Comparison of ENCODE assay signal across 11 cellular contexts in genomic region chr5:124411089-124411488, GRCh38.
DNase-seq lines count a peak whose midpoint lies in the region; ATAC-seq and TF ChIP-seq lines count a peak whose summit lies in the region.
"Had no signal": no experiment of that assay in that cellular context is flagged by ENCODE, and none has a peak within 500 bp of the region (broad histone marks: within the 10 kb centered on the region; RNA-seq: fewer than 3 reads in every experiment).

No MANE protein-coding gene starts in this region.

- no peak overlapping the region for H3K9ac ChIP-seq in Karpas-422 (ENCODE audit: low read length)

- DNase-seq in GM12865 (ENCODE audit: low read depth), result peak; percentile 50
- DNase-seq in Karpas-422, result peak; percentile 57
- peak; percentile 22 for DNase-seq in fibroblast of gingiva (ENCODE audit: low read depth)
- DNase-seq in hippocampal formation (lab: John Stamatoyannopoulos, UW), result no peak
- no peak for DNase-seq in left lobe of liver (ENCODE audit: low spot score)
- no peak for DNase-seq in AG20443 (ENCODE audit: low spot score)
- DNase-seq in GF-D8 (lab: John Stamatoyannopoulos, UW), result no peak
- DNase-seq: activated T-cell treated with anti-CD3 and anti-CD28 coated beads, Interleukin-2, amount 50 U/mL, for 4 hours; CD8-positive, alpha-beta T cell; NCI-H446 had no signal

- no peaks in the 10 kb centered on the region for H3K79me2 ChIP-seq in Karpas-422 (ENCODE audit: low read length)

- peak overlapping the region; percentile 42; the same call in 1 of the 2 replicates for H3K27ac ChIP-seq in Karpas-422 (ENCODE audit: low read length)

- H3K27me3 ChIP-seq in Karpas-422 (ENCODE audit: low read length), result no peaks in the 10 kb centered on the region

- no peak overlapping the region for H3K4me3 ChIP-seq in GM12865 (ENCODE audit: low read depth, low read length)
- H3K4me3 ChIP-seq in Karpas-422 (ENCODE audit: low read length), result peak overlapping the region; percentile 38; the same call in 1 of the 2 replicates

- H4K20me1 ChIP-seq in Karpas-422 (ENCODE audit: insufficient read depth, low read depth, low read length), result no peaks in the 10 kb centered on the region

- peaks cover 21% of the 10 kb centered on the region for H3K4me1 ChIP-seq in Karpas-422 (ENCODE audit: low read length)

- H2AFZ ChIP-seq in Karpas-422 (ENCODE audit: low read length), result no peak overlapping the region

- H3K4me2 ChIP-seq in Karpas-422 (ENCODE audit: low read depth, low read length, poor library complexity, severe bottlenecking), result peak overlapping the region; percentile 44

- no peaks in the 10 kb centered on the region for H3K9me2 ChIP-seq in Karpas-422 (replicated peaks; ENCODE audit: insufficient read depth, low read length)

- H3K9me3 ChIP-seq in Karpas-422 (ENCODE audit: low read length), result no peaks in the 10 kb centered on the region

- TF ChIP-seq CTCF in GM12865 (IDR thresholded peaks at IDR 0.05; ENCODE audit: insufficient read depth, low read depth, low read length, missing control alignments), result no peak

- H3K36me3 ChIP-seq in Karpas-422 (ENCODE audit: insufficient read depth, low read length), result no peaks in the 10 kb centered on the region

- ATAC-seq in GM21390 (IDR thresholded peaks at IDR 0.05; ENCODE audit: unreplicated experiment) (peak; percentile 38), left lobe of liver (no peak)
- ATAC-seq: activated T-cell treated with anti-CD3 and anti-CD28 coated beads, Interleukin-2, amount 50 U/mL, for 4 hours; CD8-positive, alpha-beta T cell had no signal

Comparison
In these comparisons a context has a peak if more than half of its experiments do, and no peak if none do; other contexts are left out.
1. DNase-seq: peak in GM12865 (single experiment), Karpas-422 (single experiment) and fibroblast of gingiva (single experiment); none in hippocampal formation (0 of 2), left lobe of liver (single experiment), AG20443 (single experiment) and GF-D8 (single experiment).